ENCODE assay signal across 15 cellular contexts in genomic region chr1:2417083-2417832, GRCh38. TPM values are rescaled to one million over a fixed set of nuclear protein-coding genes. Genes with fewer than 3 reads are reported as not detected.
DNase-seq lines count a peak whose midpoint lies in the region; ATAC-seq, FAIRE-seq and TF ChIP-seq lines count a peak whose summit lies in the region.
"Had no signal": no experiment of that assay in that cellular context is flagged by ENCODE, and none has a peak within 500 bp of the region (broad histone marks: within the 10 kb centered on the region; RNA-seq: fewer than 3 reads in every experiment).

No MANE protein-coding gene starts in this region.

- no peaks in the 10 kb centered on the region for H3K9me2 ChIP-seq in Loucy (replicated peaks; ENCODE audit: low read depth, low read length)

- peak overlapping the region; percentile 87 for H3K9ac ChIP-seq in Loucy (ENCODE audit: low read depth, low read length, poor library complexity, severe bottlenecking)

- no peaks in the 10 kb centered on the region for H3K36me3 Mint-ChIP-seq in activated CD4-positive, alpha-beta T cell treated with anti-CD3 and anti-CD28 coated beads for 36 hours (ENCODE audit: low read depth)
- peaks cover 3% of the 10 kb centered on the region for H3K36me3 Mint-ChIP-seq in activated naive CD8-positive, alpha-beta T cell treated with anti-CD3 and anti-CD28 coated beads, Interleukin-2, amount 50 U/mL, for 24 hours (ENCODE audit: low read depth)
- H3K36me3 Mint-ChIP-seq in neural crest cell (ENCODE audit: low read depth), result no peaks in the 10 kb centered on the region

- peaks cover 42% of the 10 kb centered on the region for H3K4me1 ChIP-seq in Loucy (ENCODE audit: insufficient read depth, low read length, poor library complexity, severe bottlenecking)

- H3K4me1 Mint-ChIP-seq in activated CD4-positive, alpha-beta T cell treated with anti-CD3 and anti-CD28 coated beads for 36 hours, result peaks cover 32% of the 10 kb centered on the region
- H3K4me1 Mint-ChIP-seq in activated naive CD8-positive, alpha-beta T cell treated with anti-CD3 and anti-CD28 coated beads, Interleukin-2, amount 50 U/mL, for 24 hours, result peaks cover 30% of the 10 kb centered on the region
- peaks cover 9% of the 10 kb centered on the region for H3K4me1 Mint-ChIP-seq in neural crest cell

- no peaks in the 10 kb centered on the region for H3K27me3 ChIP-seq in Loucy (ENCODE audit: insufficient read depth, low read length, poor library complexity, severe bottlenecking)

- POLR2A ChIA-PET in activated CD4-positive, alpha-beta T cell treated with anti-CD3 and anti-CD28 coated beads for 36 hours (lab: Charles Lee), result no interaction called here

- no peak overlapping the region for H2AFZ ChIP-seq in Loucy (ENCODE audit: low read length)

- TF ChIP-seq CTCF in Loucy (conservative IDR thresholded peaks at IDR 0.05; ENCODE audit: low read length), result no peak
- TF ChIP-seq CTCF in neural crest cell (conservative IDR thresholded peaks at IDR 0.05), result no peak

- FAIRE-seq in RCC 7860 (lab: Jason Lieb, UNC), result no peak
- FAIRE-seq: A204.1, pancreas had no signal

- peak overlapping the region; percentile 83 for H3K4me3 Mint-ChIP-seq in activated CD4-positive, alpha-beta T cell treated with anti-CD3 and anti-CD28 coated beads for 36 hours
- peak overlapping the region; percentile 70 for H3K4me3 Mint-ChIP-seq in activated naive CD8-positive, alpha-beta T cell treated with anti-CD3 and anti-CD28 coated beads, Interleukin-2, amount 50 U/mL, for 24 hours
- H3K4me3 Mint-ChIP-seq in neural crest cell, result peak overlapping the region; percentile 34

- H3K27ac Mint-ChIP-seq in activated CD4-positive, alpha-beta T cell treated with anti-CD3 and anti-CD28 coated beads for 36 hours, result peak overlapping the region; percentile 87
- H3K27ac Mint-ChIP-seq in activated naive CD8-positive, alpha-beta T cell treated with anti-CD3 and anti-CD28 coated beads, Interleukin-2, amount 50 U/mL, for 24 hours, result no peak overlapping the region
- no peak overlapping the region for H3K27ac Mint-ChIP-seq in neural crest cell (ENCODE audit: unreplicated experiment)

- H3K36me3 ChIP-seq in Loucy (ENCODE audit: insufficient read depth, low read length), result no peaks in the 10 kb centered on the region
- H3K36me3 ChIP-seq: pancreas had no signal

- peaks cover 23% of the 10 kb centered on the region for H3K79me2 ChIP-seq in Loucy (ENCODE audit: insufficient read depth, low read length)

- peak overlapping the region; percentile 90 for H3K4me2 ChIP-seq in Loucy (ENCODE audit: low read depth, low read length, poor library complexity, severe bottlenecking)

- no peaks in the 10 kb centered on the region for H3F3A ChIP-seq in Loucy (ENCODE audit: low read depth)

- no peaks in the 10 kb centered on the region for H3K9me3 ChIP-seq in Loucy (ENCODE audit: insufficient read depth, low read depth, low read length)
- H3K9me3 ChIP-seq: HAP-1, pancreas had no signal

- intact Hi-C loops in activated CD4-positive, alpha-beta T cell treated with anti-CD3 and anti-CD28 coated beads for 36 hours (cut with DNase I, micrococcal nuclease), result no loop called here

- CTCF ChIA-PET in activated CD4-positive, alpha-beta T cell treated with anti-CD3 and anti-CD28 coated beads for 36 hours (lab: Charles Lee), result no interaction called here

- H3K4me3 ChIP-seq in Loucy (ENCODE audit: low read length, poor library complexity, severe bottlenecking), result peak overlapping the region; percentile 86
- H3K4me3 ChIP-seq: HAP-1, pancreas had no signal

- H4K20me1 ChIP-seq in Loucy (ENCODE audit: insufficient read depth, low read length, poor library complexity, severe bottlenecking), result no peaks in the 10 kb centered on the region

- no peaks in the 10 kb centered on the region for H3K9me3 Mint-ChIP-seq in activated CD4-positive, alpha-beta T cell treated with anti-CD3 and anti-CD28 coated beads for 36 hours (ENCODE audit: low read depth)
- H3K9me3 Mint-ChIP-seq in activated naive CD8-positive, alpha-beta T cell treated with anti-CD3 and anti-CD28 coated beads, Interleukin-2, amount 50 U/mL, for 24 hours, result no peaks in the 10 kb centered on the region
- H3K9me3 Mint-ChIP-seq in neural crest cell, result no peaks in the 10 kb centered on the region

- no peak for ATAC-seq in activated CD4-positive, alpha-beta T cell treated with anti-CD3 and anti-CD28 coated beads for 36 hours
- ATAC-seq in activated naive CD8-positive, alpha-beta T cell treated with anti-CD3 and anti-CD28 coated beads, Interleukin-2, amount 50 U/mL, for 24 hours, result no peak
- ATAC-seq: pancreas had no signal

- no peak for DNase-seq in activated CD4-positive, alpha-beta T cell treated with anti-CD3 and anti-CD28 coated beads for 36 hours
- DNase-seq in activated CD4-positive, alpha-beta T cell treated with anti-CD3 and anti-CD28 coated beads, Interleukin-2, amount 50 U/mL, for 48 hours, result no peak
- DNase-seq in activated naive CD8-positive, alpha-beta T cell treated with anti-CD3 and anti-CD28 coated beads, Interleukin-2, amount 50 U/mL, for 24 hours, result no peak
- DNase-seq in neural crest cell (ENCODE audit: low read depth, low spot score), result no peak
- no peak for DNase-seq in iPS-NIHi7 (ENCODE audit: extremely low spot score)
- no peak for DNase-seq in RCC 7860 (ENCODE audit: low spot score)
- no peak for DNase-seq in NCI-H748 (lab: John Stamatoyannopoulos, UW; ENCODE audit: unreplicated experiment)
- DNase-seq: glutamatergic neuron, NCI-H1092, NCI-H2171 treated with DMSO at 0.1 percent for 48 hours, T1000 had no signal

- H3K27me3 Mint-ChIP-seq in activated CD4-positive, alpha-beta T cell treated with anti-CD3 and anti-CD28 coated beads for 36 hours, result no peaks in the 10 kb centered on the region
- no peaks in the 10 kb centered on the region for H3K27me3 Mint-ChIP-seq in activated naive CD8-positive, alpha-beta T cell treated with anti-CD3 and anti-CD28 coated beads, Interleukin-2, amount 50 U/mL, for 24 hours
- H3K27me3 Mint-ChIP-seq in neural crest cell (ENCODE audit: low read depth), result peaks cover 19% of the 10 kb centered on the region

RNA-seq across cellular contexts. Expression of gene PEX10, which starts 4.9 kb away (rescaled TPM):
- total RNA-seq in activated CD4-positive, alpha-beta T cell treated with anti-CD3 and anti-CD28 coated beads for 36 hours, result 10 to 100 TPM; 15.1 to 17.7 TPM
- total RNA-seq in neural crest cell, result 31.2 and 31.9 TPM in 2 replicates

RNA-seq across cellular contexts. Expression of gene RER1, which starts 25.6 kb away (rescaled TPM):
- total RNA-seq in activated CD4-positive, alpha-beta T cell treated with anti-CD3 and anti-CD28 coated beads for 36 hours, result 100 to 1,000 TPM; 146 to 152 TPM
- 108 and 111 TPM in 2 replicates for total RNA-seq in neural crest cell

RNA-seq across cellular contexts. Expression of gene MORN1, which starts 25.9 kb away (rescaled TPM):
- 1 to 10 TPM; 5.1 to 6.1 TPM for total RNA-seq in activated CD4-positive, alpha-beta T cell treated with anti-CD3 and anti-CD28 coated beads for 36 hours
- 23.7 and 24.4 TPM in 2 replicates for total RNA-seq in neural crest cell

RNA-seq across cellular contexts. Expression of gene PLCH2, which starts 58.8 kb away (rescaled TPM):
- 1 to 10 TPM; 5.1 to 6.3 TPM for total RNA-seq in activated CD4-positive, alpha-beta T cell treated with anti-CD3 and anti-CD28 coated beads for 36 hours
- total RNA-seq in neural crest cell, result 0.37 and 0.59 TPM in 2 replicates
